In the genomic region with DNA sequence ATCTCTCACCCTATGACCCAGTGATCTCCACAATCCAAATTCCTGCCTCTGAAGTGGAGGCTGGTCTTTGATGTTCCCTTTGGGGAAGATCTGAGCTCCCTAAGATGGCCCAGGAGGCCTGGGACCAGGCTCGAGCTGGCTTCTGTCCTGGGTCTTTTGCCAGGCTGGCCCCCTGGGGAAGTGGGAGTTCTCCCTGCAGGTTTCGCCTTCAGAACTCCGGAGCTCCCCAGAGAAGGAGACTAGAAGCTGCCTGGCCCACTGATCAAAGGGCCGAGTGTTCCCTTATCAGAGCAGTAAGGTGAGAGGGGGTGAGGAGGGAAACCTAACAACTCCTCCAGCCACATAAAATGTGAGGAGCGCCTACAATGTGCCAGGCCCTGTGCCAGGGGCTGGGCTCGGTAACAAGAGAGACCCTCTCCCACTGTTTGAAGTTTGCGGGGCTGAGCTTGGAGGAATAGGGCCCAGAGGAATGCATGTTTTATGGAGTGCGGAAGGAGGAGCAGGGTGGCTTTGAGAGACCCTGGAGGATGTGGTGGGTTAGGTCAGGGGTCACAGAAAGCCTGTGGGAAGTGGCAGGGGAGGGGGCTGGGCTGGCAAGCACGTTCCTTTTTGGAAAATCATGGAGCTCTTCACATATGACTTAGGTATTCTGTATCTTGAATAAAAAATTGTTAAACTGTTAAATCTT, we compare ENCODE assay signal across 16 cellular contexts.
"Had no signal": no experiment of that assay in that cellular context is flagged by ENCODE, and none has a peak within 500 bp of the region (broad histone marks: within the 10 kb centered on the region; RNA-seq: fewer than 3 reads in every experiment).

No MANE protein-coding gene starts in this region.

- H3K4me1 ChIP-seq: gastrocnemius medialis, prostate gland, vagina had no signal

- H3K9me3 ChIP-seq: esophagus muscularis mucosa, gastrocnemius medialis, prostate gland, stomach, suprapubic skin, vagina had no signal

- H3K27ac ChIP-seq: esophagus muscularis mucosa, gastrocnemius medialis, prostate gland, stomach, suprapubic skin, vagina had no signal

- DNase-seq: activated CD4-positive, alpha-beta memory T cell treated with anti-CD3 and anti-CD28 coated beads, Interleukin-2, amount 10 ng/mL, durations not matched to agents 7 days and 5 days; effector CD4-positive, alpha-beta T cell; gastrocnemius medialis; hippocampal formation; stomach; T1000 had no signal

- H3K27me3 ChIP-seq: vagina had no signal

- H3K4me3 Mint-ChIP-seq: activated CD4-positive, alpha-beta memory T cell treated with anti-CD3 and anti-CD28 coated beads, Interleukin-2, amount 10 ng/mL, durations not matched to agents 7 days and 5 days; activated naive CD4-positive, alpha-beta T cell treated with anti-CD3 and anti-CD28 coated beads for 36 hours; activated T-cell treated with anti-CD3 and anti-CD28 coated beads, Interleukin-2, amount 50 U/mL, for 72 hours; naive B cell; neural crest cell; stimulated activated effector memory CD8-positive, alpha-beta T cell treated with anti-CD3 and anti-CD28 coated beads, Interleukin-12 subunit alpha, Interleukin-12 subunit beta, amount 100 ng/mL, for 72 hours; WTC11 had no signal

- H3K9me3 Mint-ChIP-seq: activated CD4-positive, alpha-beta memory T cell treated with anti-CD3 and anti-CD28 coated beads, Interleukin-2, amount 10 ng/mL, durations not matched to agents 7 days and 5 days; activated naive CD4-positive, alpha-beta T cell treated with anti-CD3 and anti-CD28 coated beads for 36 hours; activated T-cell treated with anti-CD3 and anti-CD28 coated beads, Interleukin-2, amount 50 U/mL, for 72 hours; naive B cell; neural crest cell; stimulated activated effector memory CD8-positive, alpha-beta T cell treated with anti-CD3 and anti-CD28 coated beads, Interleukin-12 subunit alpha, Interleukin-12 subunit beta, amount 100 ng/mL, for 72 hours; WTC11 had no signal

- ATAC-seq: gastrocnemius medialis, WTC11 had no signal

- H3K4me3 ChIP-seq: esophagus muscularis mucosa, gastrocnemius medialis, prostate gland, stomach, suprapubic skin, vagina had no signal

- H3K27ac Mint-ChIP-seq: activated CD4-positive, alpha-beta memory T cell treated with anti-CD3 and anti-CD28 coated beads, Interleukin-2, amount 10 ng/mL, durations not matched to agents 7 days and 5 days; activated naive CD4-positive, alpha-beta T cell treated with anti-CD3 and anti-CD28 coated beads for 36 hours; activated T-cell treated with anti-CD3 and anti-CD28 coated beads, Interleukin-2, amount 50 U/mL, for 72 hours; stimulated activated effector memory CD8-positive, alpha-beta T cell treated with anti-CD3 and anti-CD28 coated beads, Interleukin-12 subunit alpha, Interleukin-12 subunit beta, amount 100 ng/mL, for 72 hours; WTC11 had no signal

- H3K36me3 Mint-ChIP-seq: naive B cell; stimulated activated effector memory CD8-positive, alpha-beta T cell treated with anti-CD3 and anti-CD28 coated beads, Interleukin-12 subunit alpha, Interleukin-12 subunit beta, amount 100 ng/mL, for 72 hours; WTC11 had no signal

- H3K36me3 ChIP-seq: esophagus muscularis mucosa, gastrocnemius medialis, prostate gland, stomach, suprapubic skin, vagina had no signal
